18 cellular contexts compared by ENCODE assay signal in the genomic region with DNA sequence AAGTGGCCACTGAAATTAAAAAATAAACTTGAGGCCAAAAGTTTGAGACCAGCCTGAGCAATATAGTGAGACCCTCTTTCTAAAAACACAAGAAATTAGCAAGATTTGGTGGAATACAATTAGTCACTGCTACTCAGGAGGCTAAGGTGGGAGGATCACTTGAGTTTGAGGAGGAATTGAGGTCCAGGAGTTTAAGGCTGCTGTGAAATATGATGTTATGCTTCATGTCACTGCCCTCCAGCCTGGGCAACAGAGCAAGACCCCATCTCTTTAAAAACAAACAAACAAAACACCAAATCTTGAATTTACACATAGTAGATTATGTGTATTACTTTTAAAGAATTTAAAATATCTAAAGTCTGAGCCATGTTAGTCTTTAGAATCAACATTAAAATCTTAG. TPM values are rescaled to one million over a fixed set of nuclear protein-coding genes. Genes with fewer than 3 reads are reported as not detected.
A peak's percentile ranks its signal among the peaks of the same experiment; 100 is the strongest.
DNase-seq lines count a peak whose midpoint lies in the region; ATAC-seq, FAIRE-seq and TF ChIP-seq lines count a peak whose summit lies in the region.
"Had no signal": no experiment of that assay in that cellular context is flagged by ENCODE, and none has a peak within 500 bp of the region (broad histone marks: within the 10 kb centered on the region; RNA-seq: fewer than 3 reads in every experiment).

No MANE protein-coding gene starts in this region.

- H2BK15ac ChIP-seq in H1 (ENCODE audit: low read length): no peak overlapping the region

- H4K20me1 ChIP-seq in mammary epithelial cell (ENCODE audit: insufficient read depth, low read length) (no peaks in the 10 kb centered on the region), H1 (replicated peaks in 1 of 2; ENCODE audit: control insufficient read depth in 1 of 2, insufficient read depth in 2 of 2, low read length in 2 of 2) (no peaks in the 10 kb centered on the region)
- H4K20me1 ChIP-seq: BLaER1 had no signal

- TF ChIP-seq CTCF in MCF 10A (IDR thresholded peaks at IDR 0.05; ENCODE audit: unreplicated experiment) (no peak), mammary epithelial cell (conservative IDR thresholded peaks at IDR 0.05 in 1 of 2, IDR thresholded peaks at IDR 0.05 in 1 of 2; ENCODE audit: extremely low read depth in 1 of 2, insufficient read depth in 1 of 2, low read depth in 1 of 2, low read length in 2 of 2) (no peak), HEK293 (tag by site-specific recombination; IDR thresholded peaks at IDR 0.05) (no peak), H1 (IDR thresholded peaks at IDR 0.05; ENCODE audit: control extremely low read depth in 1 of 3, insufficient read depth in 1 of 3, low read depth in 1 of 3, low read length in 3 of 3) (no peak)

- H4K5ac ChIP-seq in H1 (ENCODE audit: insufficient read length, low read depth, low read length): no peak overlapping the region

- H3K9ac ChIP-seq in mammary epithelial cell (ENCODE audit: insufficient read depth, low read length) (no peak overlapping the region), H1 (replicated peaks in 1 of 4; ENCODE audit: extremely low read depth in 1 of 4, low read depth in 3 of 4, low read length in 3 of 4) (no peak overlapping the region)
- H3K9ac ChIP-seq: BLaER1 had no signal

- no TSS peak for BruUV-seq in MCF 10A (replicated peaks; lab: Mats Ljungman, UMichigan)
- no TSS peak for BruUV-seq in mammary epithelial cell (replicated peaks; lab: Mats Ljungman, UMichigan)

- no peak for ATAC-seq in Right ventricle myocardium inferior

- H3K36me3 ChIP-seq in mammary epithelial cell (ENCODE audit: insufficient read depth, low read length) (no peaks in the 10 kb centered on the region), HEK293 (ENCODE audit: control insufficient read depth in 2 of 2, insufficient read depth in 1 of 2, low read length in 2 of 2) (no peaks in the 10 kb centered on the region), H1 (ENCODE audit: control insufficient read depth in 2 of 4, insufficient read depth in 4 of 4, low read length in 3 of 4) (no peaks in the 10 kb centered on the region)
- H3K36me3 ChIP-seq: BLaER1 had no signal

- H2BK5ac ChIP-seq in H1 (ENCODE audit: low read depth, low read length): no peak overlapping the region

- in situ Hi-C loops in mammary epithelial cell (cut with MboI; ENCODE audit: low sequenced_read_pairs in 2 of 2): loop anchor here (10.0 kb wide), 3 partner anchors 133 to 403 kb away; no protein-coding TSS in a partner anchor

- no peaks in the 10 kb centered on the region for H3K27me3 Mint-ChIP-seq in MCF 10A (ENCODE audit: insufficient read depth, unreplicated experiment)

- H3K4me3 ChIP-seq in mammary epithelial cell (replicated peaks in 1 of 3; ENCODE audit: insufficient read depth in 1 of 3, low read depth in 2 of 3, low read length in 3 of 3): no peak overlapping the region
- H3K4me3 ChIP-seq in HEK293 (ENCODE audit: low read depth, low read length): no peak overlapping the region
- no peak overlapping the region for H3K4me3 ChIP-seq in H1 (ENCODE audit: extremely low read depth in 1 of 4, insufficient read depth in 2 of 4, low read depth in 3 of 4, low read length in 4 of 4)
- H3K4me3 ChIP-seq: BLaER1 had no signal

- H3K4me3 Mint-ChIP-seq in MCF 10A (ENCODE audit: unreplicated experiment): no peak overlapping the region
- H3K4me3 Mint-ChIP-seq: CD14-positive monocyte; CD4-positive, alpha-beta memory T cell; IgD-negative memory B cell had no signal

- H2BK120ac ChIP-seq in H1 (replicated peaks; ENCODE audit: low read depth, low read length): peak overlapping the region; percentile 43

- H3K79me1 ChIP-seq in H1 (ENCODE audit: low read depth, low read length): no peaks in the 10 kb centered on the region

- CTCF ChIA-PET in MCF 10A (lab: Yijun Ruan, JAX) (interaction anchor here (0.6 to 1.5 kb wide), 4 partner anchors 185 to 403 kb away, joined by 3 to 4 read pairs (median 3); no protein-coding TSS in a partner anchor), mammary epithelial cell (lab: Charles Lee; ENCODE audit: low non-redundant PET) (no interaction called here), HEK293 (lab: Yijun Ruan, JAX) (interaction anchor here (1.4 to 1.6 kb wide), 2 partner anchors 137 to 372 kb away, joined by 4 to 7 read pairs; no protein-coding TSS in a partner anchor), H1 (lab: Charles Lee; ENCODE audit: partially characterized antibody) (no interaction called here)

- H3K18ac ChIP-seq in H1 (ENCODE audit: extremely low read depth, low read length): no peak overlapping the region

- H3K36me3 Mint-ChIP-seq in MCF 10A (ENCODE audit: insufficient read depth, unreplicated experiment): no peaks in the 10 kb centered on the region
- H3K36me3 Mint-ChIP-seq: CD14-positive monocyte; CD4-positive, alpha-beta memory T cell; IgD-negative memory B cell had no signal

- H3K23ac ChIP-seq in H1 (ENCODE audit: insufficient read length): no peak overlapping the region

- no peak overlapping the region for H3K27ac ChIP-seq in mammary epithelial cell (ENCODE audit: insufficient read depth, low read depth, low read length)
- no peak overlapping the region for H3K27ac ChIP-seq in HEK293 (ENCODE audit: extremely low read depth, low read depth, low read length)
- no peak overlapping the region for H3K27ac ChIP-seq in H1 (ENCODE audit: low read depth, low read length)
- H3K27ac ChIP-seq: 22Rv1, BLaER1 had no signal

- TF ChIP-seq RAD21 in H1 (IDR thresholded peaks at IDR 0.05 in 1 of 2, conservative IDR thresholded peaks at IDR 0.05 in 1 of 2; ENCODE audit: low read depth in 2 of 2, low read length in 2 of 2): no peak

- H3K79me2 ChIP-seq in mammary epithelial cell (ENCODE audit: insufficient read depth, low read length) (no peaks in the 10 kb centered on the region), H1 (ENCODE audit: control insufficient read depth in 1 of 2, insufficient read depth in 2 of 2, low read length in 2 of 2) (no peaks in the 10 kb centered on the region)

- TF ChIP-seq EP300 in H1 (IDR thresholded peaks at IDR 0.05; ENCODE audit: borderline replicate concordance in 1 of 2, low read depth in 2 of 2, low read length in 2 of 2): no peak

- no peak overlapping the region for H3K14ac ChIP-seq in H1 (ENCODE audit: insufficient read length)

- H3K9me3 ChIP-seq in mammary epithelial cell (replicated peaks; ENCODE audit: insufficient read depth, low read length) (no peaks in the 10 kb centered on the region), HEK293 (ENCODE audit: control insufficient read depth, insufficient read depth, low read depth, low read length) (no peaks in the 10 kb centered on the region), H1 (ENCODE audit: insufficient read depth in 2 of 2, low read depth in 1 of 2, low read length in 1 of 2) (no peaks in the 10 kb centered on the region)
- H3K9me3 ChIP-seq: BLaER1 had no signal

- POLR2A ChIA-PET in MCF 10A (lab: Yijun Ruan, JAX) (interaction anchor here (0.6 to 2.9 kb wide), 17 partner anchors 9 to 405 kb away, joined by 3 to 18 read pairs (median 5); partner anchors contain the start of gene DR1), HEK293 (lab: Yijun Ruan, JAX) (no interaction called here), H1 (lab: Charles Lee; ENCODE audit: partially characterized antibody) (no interaction called here)

- H3K4me1 ChIP-seq in mammary epithelial cell (ENCODE audit: insufficient read depth, low read length) (peaks cover 6% of the 10 kb centered on the region), HEK293 (ENCODE audit: control insufficient read depth, insufficient read depth, low read length) (no peaks in the 10 kb centered on the region), H1 (replicated peaks in 1 of 4; ENCODE audit: control insufficient read depth in 3 of 4, insufficient read depth in 4 of 4, low read length in 3 of 4) (no peaks in the 10 kb centered on the region)

- FAIRE-seq in H1 (lab: Jason Lieb, UNC) (peak; percentile 69), RCC 7860 (lab: Jason Lieb, UNC) (no peak)
- FAIRE-seq: GM19239, H54, HTR-8/SVneo had no signal

- intact Hi-C loops in MCF 10A (cut with micrococcal nuclease) (no loop called here), mammary epithelial cell (cut with micrococcal nuclease) (loop anchor here (10.0 kb wide), 1 partner anchor 603 kb away; no protein-coding TSS in a partner anchor), Right ventricle myocardium inferior (cut with DNase I) (no loop called here)

- TF ChIP-seq POLR2A in H1 (IDR thresholded peaks at IDR 0.05; ENCODE audit: control extremely low read depth in 1 of 2, low read depth in 2 of 2, low read length in 2 of 2): no peak

- H3K27me3 ChIP-seq in mammary epithelial cell (ENCODE audit: insufficient read depth, low read length): no peaks in the 10 kb centered on the region
- H3K27me3 ChIP-seq in H1 (replicated peaks in 1 of 4; ENCODE audit: control insufficient read depth in 3 of 4, extremely low read depth in 1 of 4, insufficient read depth in 3 of 4, low read length in 3 of 4): no peaks in the 10 kb centered on the region
- H3K27me3 ChIP-seq: BLaER1 had no signal

- no peak overlapping the region for H2BK20ac ChIP-seq in H1 (ENCODE audit: low read length)

- H3K27ac Mint-ChIP-seq in MCF 10A (ENCODE audit: low read depth, unreplicated experiment): peak overlapping the region; percentile 80
- H3K27ac Mint-ChIP-seq: CD14-positive monocyte, IgD-negative memory B cell had no signal

- dilution Hi-C loops in mammary epithelial cell (cut with HindIII; ENCODE audit: low sequenced_read_pairs): no loop called here

- no peak overlapping the region for H4K91ac ChIP-seq in H1 (replicated peaks; ENCODE audit: insufficient read length, low read length)

- H4K8ac ChIP-seq in H1 (ENCODE audit: extremely low read depth, insufficient read depth, low read length): no peak overlapping the region

- H3K4me1 Mint-ChIP-seq in MCF 10A (ENCODE audit: insufficient read depth, unreplicated experiment): peaks cover 14% of the 10 kb centered on the region

- H3K4me2 ChIP-seq in mammary epithelial cell (ENCODE audit: insufficient read depth, low read depth, low read length) (no peak overlapping the region), H1 (ENCODE audit: insufficient read depth in 1 of 2, low read depth in 2 of 2, low read length in 2 of 2) (no peak overlapping the region)
- H3K4me2 ChIP-seq: BLaER1 had no signal

- no peaks in the 10 kb centered on the region for H3K9me3 Mint-ChIP-seq in MCF 10A (ENCODE audit: unreplicated experiment)
- H3K9me3 Mint-ChIP-seq: CD14-positive monocyte, IgD-negative memory B cell had no signal

- no peak overlapping the region for H2AK5ac ChIP-seq in H1 (ENCODE audit: low read depth, low read length)

- no peaks in the 10 kb centered on the region for H3K23me2 ChIP-seq in H1 (ENCODE audit: low read depth, low read length)

- H2AFZ ChIP-seq in mammary epithelial cell (ENCODE audit: low read depth, low read length): no peak overlapping the region
- H2AFZ ChIP-seq in H1 (ENCODE audit: low read length): no peak overlapping the region

- DNase-seq in MCF 10A (ENCODE audit: unreplicated experiment) (no peak), mammary epithelial cell (no peak), H1 (ENCODE audit: low read depth in 1 of 2, low spot score in 2 of 2) (no peak), Right ventricle myocardium inferior (ENCODE audit: missing footprints) (no peak), NCI-H748 (lab: John Stamatoyannopoulos, UW; ENCODE audit: unreplicated experiment) (no peak), RCC 7860 (ENCODE audit: low spot score) (no peak)
- DNase-seq: CD4-positive, alpha-beta memory T cell; DMS79 treated with DMSO at 0.1 percent for 48 hours; GF-D8; HCEC 1CT had no signal

- no peak overlapping the region for H3K56ac ChIP-seq in H1 (replicated peaks; ENCODE audit: insufficient read length, low read depth, low read length)

- H2BK12ac ChIP-seq in H1 (ENCODE audit: low read depth, low read length): no peak overlapping the region

- H3K4ac ChIP-seq in H1 (replicated peaks; ENCODE audit: insufficient read length, low read depth, low read length): no peak overlapping the region

RNA-seq across cellular contexts. Expression of gene FNBP1L, which starts 6.3 kb away (rescaled TPM):
- total RNA-seq in MCF 10A (2022): 30.7 and 31.8 TPM in 2 replicates
- 10 to 100 TPM; 22.1 to 39.2 TPM for total RNA-seq in mammary epithelial cell
- 15.4 TPM for polyA plus RNA-seq in mammary epithelial cell
- 20.9 TPM for polyA minus RNA-seq in mammary epithelial cell
- 94.2 and 95.9 TPM in 2 replicates for total RNA-seq in H1 (2021; fragmentation: NEBNext Ultra II Directional; extraction: Animal tissue kit (Norgen Biotek cat#: 25700))
- polyA plus RNA-seq in H1 (2011; rRNA removed): 25.4 and 48.9 TPM in 2 replicates
- polyA plus RNA-seq in H1 (2011; cell fraction: cytosol; rRNA removed): 49.1 TPM
- 20.3 TPM for polyA plus RNA-seq in H1 (2011; cell fraction: nucleus; rRNA removed)
- polyA plus RNA-seq in H1 (2012, experiment 1 of 2): 43.6 to 76.2 TPM (median 52.6 TPM) in 4 replicates
- 4.1 TPM for polyA plus RNA-seq in H1 (2012, experiment 2 of 2)
- 60.8 TPM for polyA plus RNA-seq in H1 (2013, experiment 1 of 2)
- 60.3 TPM for polyA plus RNA-seq in H1 (2013, experiment 2 of 2)
- 69.1 and 75.1 TPM in 2 replicates for polyA minus RNA-seq in H1 (2011; rRNA and poly(A)+ RNA removed)
- 44.2 TPM for polyA minus RNA-seq in H1 (2011; cell fraction: cytosol; rRNA and poly(A)+ RNA removed)
- 97.4 TPM for polyA minus RNA-seq in H1 (2011; cell fraction: nucleus; rRNA and poly(A)+ RNA removed)
- 24.8 TPM for total RNA-seq in Right ventricle myocardium inferior

Comparison
In these comparisons a context has a peak if more than half of its experiments do, and no peak if none do; other contexts are left out.
1. CTCF ChIA-PET loops: an anchor here in MCF 10A (0.6 to 1.5 kb wide) and HEK293 (1.4 to 1.6 kb wide); none called in mammary epithelial cell and H1.